ENCODE assay signal across 1 cellular context in genomic region chr4:83115656-83116285, GRCh38.
TF ChIP-seq lines count a peak whose summit lies in the region.

No MANE protein-coding gene starts in this region.

TF ChIP-seq in HepG2, 621 proteins besides CTCF, POLR2A, EP300 and RAD21 (continued from another document and continues in another):
- TF ChIP-seq STAT6 (CRISPR knock-in tag; IDR thresholded peaks at IDR 0.05; ENCODE audit: borderline replicate concordance): no peak
- TF ChIP-seq PRDM15 (CRISPR knock-in tag; IDR thresholded peaks at IDR 0.05): no peak
- TF ChIP-seq NONO (IDR thresholded peaks at IDR 0.05): no peak
- no peak for TF ChIP-seq NONO (CRISPR knock-in tag; conservative IDR thresholded peaks at IDR 0.05)
- peak in 1 of 2 experiments; percentile 32; a peak in 1 of 4 replicates for TF ChIP-seq NR2F1 (CRISPR knock-in tag; IDR thresholded peaks at IDR 0.05)
- no peak for TF ChIP-seq ATF4 (CRISPR knock-in tag; IDR thresholded peaks at IDR 0.05)
- no peak for TF ChIP-seq BCL6 (CRISPR knock-in tag; IDR thresholded peaks at IDR 0.05)
- peak; percentile 21; the same call in 1 of the 2 replicates for TF ChIP-seq SALL1 (CRISPR knock-in tag; IDR thresholded peaks at IDR 0.05)
- no peak for TF ChIP-seq FOXC1 (CRISPR knock-in tag; IDR thresholded peaks at IDR 0.05; ENCODE audit: borderline replicate concordance)
- TF ChIP-seq JUND (CRISPR knock-in tag; IDR thresholded peaks at IDR 0.05): no peak
- TF ChIP-seq SOX13 (IDR thresholded peaks at IDR 0.05): 0 out of 2 replicates have a peak, but pooled peaks have one; percentile 16
- TF ChIP-seq SOX13 (CRISPR knock-in tag; conservative IDR thresholded peaks at IDR 0.05 in 1 of 2, IDR thresholded peaks at IDR 0.05 in 1 of 2): peak in 1 of 2 experiments; percentile 66; a peak in 2 of 4 replicates
- TF ChIP-seq MLXIP (CRISPR knock-in tag; IDR thresholded peaks at IDR 0.05; ENCODE audit: borderline replicate concordance): no peak
- no peak for TF ChIP-seq RARG (CRISPR knock-in tag; IDR thresholded peaks at IDR 0.05; ENCODE audit: low read depth)
- no peak for TF ChIP-seq ZNF276 (CRISPR knock-in tag; IDR thresholded peaks at IDR 0.05; ENCODE audit: low read depth)
- no peak for TF ChIP-seq ZGPAT (CRISPR knock-in tag; IDR thresholded peaks at IDR 0.05)
- TF ChIP-seq ZSCAN5A (CRISPR knock-in tag; IDR thresholded peaks at IDR 0.05; ENCODE audit: borderline replicate concordance): no peak
- TF ChIP-seq CENPX (CRISPR knock-in tag; IDR thresholded peaks at IDR 0.05): no peak
- TF ChIP-seq ARID5B (CRISPR knock-in tag; IDR thresholded peaks at IDR 0.05): no peak
- no peak for TF ChIP-seq LBX2 (CRISPR knock-in tag; IDR thresholded peaks at IDR 0.05; ENCODE audit: borderline replicate concordance)
- TF ChIP-seq ZNF503 (CRISPR knock-in tag; IDR thresholded peaks at IDR 0.05): no peak
- no peak for TF ChIP-seq CCAR2 (optimal IDR thresholded peaks at IDR 0.05; ENCODE audit: low read depth, low read length)
- no peak for TF ChIP-seq MIXL1 (CRISPR knock-in tag; IDR thresholded peaks at IDR 0.05)
- TF ChIP-seq PBX2 (CRISPR knock-in tag; IDR thresholded peaks at IDR 0.05): no peak
- TF ChIP-seq MBD4 (IDR thresholded peaks at IDR 0.05; ENCODE audit: borderline replicate concordance, low read length): no peak
- TF ChIP-seq ZNF362 (CRISPR knock-in tag; IDR thresholded peaks at IDR 0.05; ENCODE audit: borderline replicate concordance): no peak
- TF ChIP-seq GZF1 (CRISPR knock-in tag; IDR thresholded peaks at IDR 0.05): no peak
